In genomic region chr17:6857904-6858303, GRCh38 we compare ENCODE assay signal across 1 cellular context.
TF ChIP-seq lines count a peak whose summit lies in the region.

No MANE protein-coding gene starts in this region.

TF ChIP-seq in GM12878, 131 proteins besides CTCF, POLR2A, EP300 and RAD21:
- TF ChIP-seq MYB (IDR thresholded peaks at IDR 0.05; ENCODE audit: borderline replicate concordance, low read depth, low read length) (no peak), EGR1 (IDR thresholded peaks at IDR 0.05; ENCODE audit: borderline replicate concordance in 1 of 2, low read depth in 2 of 2, low read length in 2 of 2) (no peak), E2F4 (IDR thresholded peaks at IDR 0.05; ENCODE audit: low read depth, low read length) (no peak), CHD1 (IDR thresholded peaks at IDR 0.05; ENCODE audit: low read depth, low read length) (no peak), SREBF1 (IDR thresholded peaks at IDR 0.05; ENCODE audit: low read length) (no peak), ZNF592 (IDR thresholded peaks at IDR 0.05) (no peak), YBX1 (IDR thresholded peaks at IDR 0.05) (no peak), NFIC (IDR thresholded peaks at IDR 0.05; ENCODE audit: low read depth, low read length) (no peak), IKZF1 (conservative IDR thresholded peaks at IDR 0.05) (no peak), ZNF207 (IDR thresholded peaks at IDR 0.05; ENCODE audit: borderline replicate concordance) (no peak), RCOR1 (conservative IDR thresholded peaks at IDR 0.05; ENCODE audit: low read depth, low read length) (no peak), KDM1A (IDR thresholded peaks at IDR 0.05; ENCODE audit: borderline replicate concordance) (no peak), NR2C2 (IDR thresholded peaks at IDR 0.05; ENCODE audit: borderline replicate concordance, control insufficient read depth, insufficient read length, low read depth) (no peak), YY1 (IDR thresholded peaks at IDR 0.05; ENCODE audit: low read depth, low read length) (no peak), E2F8 (IDR thresholded peaks at IDR 0.05; ENCODE audit: low read depth, partially characterized antibody) (no peak), MXI1 (IDR thresholded peaks at IDR 0.05; ENCODE audit: low read depth, low read length) (no peak), IKZF2 (IDR thresholded peaks at IDR 0.05) (no peak), MAX (IDR thresholded peaks at IDR 0.05; ENCODE audit: low read depth, low read length) (no peak), CEBPB (IDR thresholded peaks at IDR 0.05; ENCODE audit: borderline replicate concordance in 1 of 2, low read depth in 2 of 2, low read length in 2 of 2) (no peak)
